ENCODE assay signal across 11 cellular contexts in the genomic region with DNA sequence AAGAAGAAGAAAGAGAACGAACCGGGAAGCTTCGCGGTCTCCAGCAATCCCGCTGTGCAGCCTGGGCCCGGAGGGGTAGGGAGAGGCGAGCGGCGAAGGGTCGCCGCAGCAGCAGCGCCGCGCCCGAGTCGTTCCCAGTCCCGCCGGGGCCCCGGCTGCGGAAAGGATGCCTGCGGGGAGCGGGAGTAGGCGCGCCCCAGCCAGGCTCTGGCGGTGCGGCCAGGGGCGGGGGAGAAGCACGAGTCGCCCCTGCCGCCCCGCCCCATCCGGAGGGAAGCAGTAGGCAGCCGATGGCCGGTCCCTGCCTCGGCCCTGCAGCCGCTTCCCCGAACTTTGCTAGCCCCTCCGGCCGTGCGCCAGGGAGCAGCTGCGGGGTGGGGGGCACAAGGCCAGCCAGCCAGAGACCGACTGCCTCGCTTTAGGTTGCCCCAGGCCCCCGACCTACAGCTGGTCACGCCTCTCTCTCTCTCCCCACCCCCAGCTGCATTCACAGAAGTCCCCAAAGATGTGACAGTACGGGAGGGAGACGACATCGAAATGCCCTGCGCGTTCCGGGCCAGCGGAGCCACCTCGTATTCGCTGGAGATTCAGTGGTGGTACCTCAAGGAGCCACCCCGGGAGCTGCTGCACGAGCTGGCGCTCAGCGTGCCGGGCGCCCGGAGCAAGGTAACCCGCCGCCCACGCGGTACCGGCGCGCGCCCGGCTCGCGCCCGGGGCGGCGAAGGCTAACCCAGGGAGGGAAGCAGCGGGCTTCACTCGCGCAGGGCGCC. TPM values are rescaled to one million over a fixed set of nuclear protein-coding genes. Genes with fewer than 3 reads are reported as not detected.
DNase-seq lines count a peak whose midpoint lies in the region; ATAC-seq lines count a peak whose summit lies in the region.
"Had no signal": no experiment of that assay in that cellular context is flagged by ENCODE, and none has a peak within 500 bp of the region (broad histone marks: within the 10 kb centered on the region; RNA-seq: fewer than 3 reads in every experiment).

No MANE protein-coding gene starts in this region.

- peak; percentile 10 for DNase-seq in activated T-cell treated with anti-CD3 and anti-CD28 coated beads for 24 hours (ENCODE audit: low read depth)
- no peak for DNase-seq in activated T-cell treated with anti-CD3 and anti-CD28 coated beads for 4 hours
- DNase-seq in T-helper 17 cell = no peak
- peak; percentile 35 to 42 for DNase-seq in stimulated activated naive CD8-positive, alpha-beta T cell treated with anti-CD3 and anti-CD28 coated beads, Interleukin-15, amount 100 ng/mL, for 72 hours
- no peak for DNase-seq in AG08395 (ENCODE audit: low spot score)
- DNase-seq: Caco-2, esophagus squamous epithelium had no signal

- peaks cover 3% of the 10 kb centered on the region for H3K36me3 Mint-ChIP-seq in T-helper 17 cell (ENCODE audit: low read depth)

- H3K9me3 ChIP-seq in T-helper 17 cell (ENCODE audit: control insufficient read depth, low read length, poor library complexity, severe bottlenecking) (no peaks in the 10 kb centered on the region), iPS-20b (ENCODE audit: insufficient read depth, low read depth, low read length) (no peaks in the 10 kb centered on the region; the same call in 1 of the 2 replicates)
- H3K9me3 ChIP-seq: esophagus squamous epithelium had no signal

- peaks cover 22% of the 10 kb centered on the region for H3K4me1 Mint-ChIP-seq in T-helper 17 cell
- peaks cover 48% of the 10 kb centered on the region for H3K4me1 Mint-ChIP-seq in stimulated activated naive CD8-positive, alpha-beta T cell treated with anti-CD3 and anti-CD28 coated beads, Interleukin-15, amount 100 ng/mL, for 72 hours

- no peak for ATAC-seq in T-helper 17 cell
- peak; percentile 11 for ATAC-seq in stimulated activated naive CD8-positive, alpha-beta T cell treated with anti-CD3 and anti-CD28 coated beads, Interleukin-15, amount 100 ng/mL, for 72 hours
- ATAC-seq in GM19023 (IDR thresholded peaks at IDR 0.05; ENCODE audit: unreplicated experiment) = no peak
- ATAC-seq in HG03025 (IDR thresholded peaks at IDR 0.05; ENCODE audit: low FRiP score, unreplicated experiment) = no peak
- ATAC-seq: sciatic nerve had no signal

- H3K4me3 Mint-ChIP-seq in T-helper 17 cell = peak overlapping the region; percentile 76
- H3K4me3 Mint-ChIP-seq in stimulated activated naive CD8-positive, alpha-beta T cell treated with anti-CD3 and anti-CD28 coated beads, Interleukin-15, amount 100 ng/mL, for 72 hours = peak overlapping the region; percentile 68 to 77

- no peaks in the 10 kb centered on the region for H3K36me3 ChIP-seq in iPS-20b (ENCODE audit: insufficient read depth, low read depth, low read length)
- H3K36me3 ChIP-seq: esophagus squamous epithelium had no signal

- peaks cover 0 to 8% of the 10 kb centered on the region in 2 donors for H3K9me3 Mint-ChIP-seq in stimulated activated naive CD8-positive, alpha-beta T cell treated with anti-CD3 and anti-CD28 coated beads, Interleukin-15, amount 100 ng/mL, for 72 hours

- H3K27me3 Mint-ChIP-seq in T-helper 17 cell = peaks cover 68% of the 10 kb centered on the region
- peaks cover 97% of the 10 kb centered on the region for H3K27me3 Mint-ChIP-seq in stimulated activated naive CD8-positive, alpha-beta T cell treated with anti-CD3 and anti-CD28 coated beads, Interleukin-15, amount 100 ng/mL, for 72 hours

- no peak overlapping the region for H3K27ac Mint-ChIP-seq in T-helper 17 cell
- no peak overlapping the region for H3K27ac Mint-ChIP-seq in stimulated activated naive CD8-positive, alpha-beta T cell treated with anti-CD3 and anti-CD28 coated beads, Interleukin-15, amount 100 ng/mL, for 72 hours

- peaks cover 100% of the 10 kb centered on the region for H3K27me3 ChIP-seq in iPS-20b (ENCODE audit: insufficient read depth, low read length)

- peaks cover 8% of the 10 kb centered on the region; the same call in 1 of the 2 replicates for H3K4me1 ChIP-seq in iPS-20b (ENCODE audit: insufficient read depth, low read length)
- H3K4me1 ChIP-seq: Caco-2 had no signal

- H3K9ac ChIP-seq in iPS-20b (ENCODE audit: low read depth, low read length) = no peak overlapping the region

- peak overlapping the region; percentile 58; the same call in 1 of the 2 replicates for H3K4me3 ChIP-seq in iPS-20b (ENCODE audit: low read length)

- H3K27ac ChIP-seq in iPS-20b (ENCODE audit: low read length) = no peak overlapping the region
- H3K27ac ChIP-seq: esophagus squamous epithelium had no signal

RNA-seq across cellular contexts. Expression of a gene that starts 1.1 kb away (rescaled TPM):
- total RNA-seq in T-helper 17 cell = not detected
- total RNA-seq: Caco-2, esophagus squamous epithelium, sciatic nerve had no signal

Comparison
In these comparisons a context has a peak if more than half of its experiments do, and no peak if none do; other contexts are left out.
1. DNase-seq: peak in activated T-cell treated with anti-CD3 and anti-CD28 coated beads for 24 hours (single experiment) and stimulated activated naive CD8-positive, alpha-beta T cell treated with anti-CD3 and anti-CD28 coated beads, Interleukin-15, amount 100 ng/mL, for 72 hours (2 of 2); none in activated T-cell treated with anti-CD3 and anti-CD28 coated beads for 4 hours (single experiment), T-helper 17 cell (0 of 3) and AG08395 (single experiment).